Comparison of ENCODE assay signal across 16 cellular contexts in the genomic region with DNA sequence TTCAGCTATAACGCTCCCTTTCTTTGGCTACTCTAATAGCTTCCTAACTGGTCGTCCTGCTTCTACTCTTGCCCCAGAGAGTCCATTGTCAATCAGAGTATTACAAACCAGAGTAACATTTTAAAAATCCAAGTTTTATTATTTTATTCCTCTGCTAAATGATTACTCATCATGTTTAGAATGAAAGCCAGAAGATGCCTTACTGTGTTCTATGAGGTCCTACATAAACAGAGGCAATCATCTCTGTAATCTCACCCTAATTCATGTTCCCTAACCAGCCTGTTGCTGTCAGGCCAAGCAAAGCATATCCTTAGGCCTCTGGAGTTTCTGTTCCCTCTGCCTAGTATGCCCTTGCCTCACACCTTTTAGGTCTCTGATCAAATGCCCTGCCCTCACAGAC.
"Had no signal": no experiment of that assay in that cellular context is flagged by ENCODE, and none has a peak within 500 bp of the region (broad histone marks: within the 10 kb centered on the region; RNA-seq: fewer than 3 reads in every experiment).

No MANE protein-coding gene starts in this region.

- H3K4me3 ChIP-seq: body of pancreas, dorsolateral prefrontal cortex, lower lobe of right lung, tibial nerve had no signal

- H3K36me3 ChIP-seq: lower lobe of right lung, tibial nerve had no signal

- H3K36me3 Mint-ChIP-seq: natural killer cell had no signal

- H3K9me3 ChIP-seq: body of pancreas, lower lobe of right lung, tibial nerve had no signal

- H3K4me1 ChIP-seq: tibial nerve had no signal

- H3K27me3 ChIP-seq: body of pancreas, dorsolateral prefrontal cortex, tibial nerve had no signal

- DNase-seq: activated CD4-positive, alpha-beta T cell treated with anti-CD3 and anti-CD28 coated beads, Interleukin-2, amount 50 U/mL, for 1 hour; activated CD4-positive, CD25-positive, alpha-beta regulatory T cell treated with anti-CD3 and anti-CD28 coated beads, Interleukin-2, amount 50 U/mL, for 72 hours; activated CD8-positive, alpha-beta memory T cell treated with anti-CD3 and anti-CD28 coated beads, Interleukin-2, amount 50 U/mL, for 48 hours; activated effector memory CD4-positive, alpha-beta T cell treated with anti-CD3 and anti-CD28 coated beads, Interleukin-2, amount 50 U/mL, for 16 hours; activated naive CD4-positive, alpha-beta T cell treated with anti-CD3 and anti-CD28 coated beads, Interleukin-2, amount 50 U/mL, for 16 hours; activated T-cell treated with anti-CD3 and anti-CD28 coated beads, Interleukin-2, amount 50 U/mL, for 72 hours; dorsolateral prefrontal cortex; hypothalamus; islet precursor cell; lower lobe of right lung; natural killer cell; retina; stimulated activated naive CD8-positive, alpha-beta T cell treated with anti-CD3 and anti-CD28 coated beads, Interleukin-15, Interleukin-2, amounts not matched to agents 100 U/mL and 50 U/mL, for 24 hours had no signal

- ATAC-seq: activated T-cell treated with anti-CD3 and anti-CD28 coated beads, Interleukin-2, amount 50 U/mL, for 72 hours; natural killer cell; stimulated activated naive CD8-positive, alpha-beta T cell treated with anti-CD3 and anti-CD28 coated beads, Interleukin-15, Interleukin-2, amounts not matched to agents 100 U/mL and 50 U/mL, for 24 hours had no signal

- H3K27ac ChIP-seq: dorsolateral prefrontal cortex, lower lobe of right lung, tibial nerve had no signal

- H3K4me3 Mint-ChIP-seq: activated T-cell treated with anti-CD3 and anti-CD28 coated beads, Interleukin-2, amount 50 U/mL, for 72 hours; natural killer cell; T-helper 1 cell treated with Interleukin-12 subunit alpha and Interleukin-12 subunit beta and Interleukin-4 antibody, amounts not matched to agents 30 μg/mL and 1 μg/mL, for 36 hours had no signal

- H3K4me1 Mint-ChIP-seq: natural killer cell had no signal

- H3K9me3 Mint-ChIP-seq: natural killer cell; T-helper 1 cell treated with Interleukin-12 subunit alpha and Interleukin-12 subunit beta and Interleukin-4 antibody, amounts not matched to agents 30 μg/mL and 1 μg/mL, for 36 hours had no signal

- H3K27ac Mint-ChIP-seq: activated T-cell treated with anti-CD3 and anti-CD28 coated beads, Interleukin-2, amount 50 U/mL, for 72 hours; natural killer cell; T-helper 1 cell treated with Interleukin-12 subunit alpha and Interleukin-12 subunit beta and Interleukin-4 antibody, amounts not matched to agents 30 μg/mL and 1 μg/mL, for 36 hours had no signal
